In genomic region chr2:126909781-126910180, GRCh38 we compare ENCODE assay signal across 22 cellular contexts. TPM values are rescaled to one million over a fixed set of nuclear protein-coding genes. Genes with fewer than 3 reads are reported as not detected.
A peak's percentile ranks its signal among the peaks of the same experiment; 100 is the strongest.
DNase-seq lines count a peak whose midpoint lies in the region; ATAC-seq, FAIRE-seq and TF ChIP-seq lines count a peak whose summit lies in the region.
"Had no signal": no experiment of that assay in that cellular context is flagged by ENCODE, and none has a peak within 500 bp of the region (broad histone marks: within the 10 kb centered on the region; RNA-seq: fewer than 3 reads in every experiment).

No MANE protein-coding gene starts in this region.

- TF ChIP-seq CTCF in right atrium auricular region (IDR thresholded peaks at IDR 0.05) (no peak), bronchial epithelial cell (IDR thresholded peaks at IDR 0.05; ENCODE audit: insufficient read depth, low read length, severe bottlenecking) (no peak)

- H3K4me1 ChIP-seq in right atrium auricular region (no peaks in the 10 kb centered on the region), right cardiac atrium (ENCODE audit: control insufficient read depth, insufficient read depth, low read length) (no peaks in the 10 kb centered on the region)

- H3K27ac ChIP-seq in right atrium auricular region (no peak overlapping the region), right cardiac atrium (ENCODE audit: low read length) (no peak overlapping the region)

- H3K27me3 ChIP-seq in right atrium auricular region (no peaks in the 10 kb centered on the region), right cardiac atrium (ENCODE audit: control insufficient read depth, insufficient read depth) (no peaks in the 10 kb centered on the region), bronchial epithelial cell (ENCODE audit: control insufficient read depth, insufficient read depth, low read length) (no peaks in the 10 kb centered on the region)

- WGBS in right cardiac atrium, result 88% methylated on average over 3 of the region's 3 CpGs

- H3K4me3 ChIP-seq in right atrium auricular region (no peak overlapping the region), right cardiac atrium (ENCODE audit: low read length) (no peak overlapping the region), bronchial epithelial cell (ENCODE audit: low read depth, low read length) (no peak overlapping the region)

- ATAC-seq in right cardiac atrium, result no peak
- ATAC-seq: PC-3 had no signal

- FAIRE-seq in bronchial epithelial cell (lab: Jason Lieb, UNC), result peak; percentile 90
- FAIRE-seq in H54 (lab: Jason Lieb, UNC), result no peak

- intact Hi-C loops in right cardiac atrium (cut with DNase I), result no loop called here

- no peak for TF ChIP-seq POLR2A in H54 (IDR thresholded peaks at IDR 0.05; ENCODE audit: low read depth, low read length)

- H3K36me3 ChIP-seq in right atrium auricular region (no peaks in the 10 kb centered on the region), bronchial epithelial cell (ENCODE audit: control insufficient read depth, insufficient read depth, low read length) (no peaks in the 10 kb centered on the region)

- H3K9me3 ChIP-seq in right atrium auricular region (peaks cover 0 to 2% of the 10 kb centered on the region in 2 donors), right cardiac atrium (ENCODE audit: control insufficient read depth, low read length) (no peaks in the 10 kb centered on the region)

- DNase-seq in right atrium auricular region (ENCODE audit: low spot score) (peak; percentile 48), right cardiac atrium (no peak), bronchial epithelial cell (ENCODE audit: low read depth) (no peak), mesenteric fat pad (ENCODE audit: low spot score) (peak; percentile 68), H54 (ENCODE audit: insufficient read length, low spot score) (no peak), T1000 (lab: John Stamatoyannopoulos, UW) (no peak)
- no peak for DNase-seq in stimulated activated naive CD4-positive, alpha-beta T cell (lab: John Stamatoyannopoulos, UW)
- DNase-seq: ACHN, GDM1, GOT3, MM.1S, NCI-H1092, NCI-H1436 treated with DMSO at 0.1 percent for 48 hours, NCI-H2081, NCI-H510A treated with DMSO at 0.1 percent for 48 hours, NCI-H774, PC-3, RPMI8226, SIG-M5 had no signal

RNA-seq across cellular contexts. Expression of gene TEX51, which starts 11.1 kb away (rescaled TPM):
- total RNA-seq in right atrium auricular region (not detected), right cardiac atrium (not detected), bronchial epithelial cell (not detected in 2 replicates), mesenteric fat pad (not detected)
- polyA plus RNA-seq in right cardiac atrium, result not detected
- total RNA-seq: Daoy, LHCN-M2, PC-3 had no signal
- polyA plus RNA-seq: CD14-positive monocyte had no signal

Comparison
In these comparisons a context has a peak if more than half of its experiments do, and no peak if none do; other contexts are left out.
1. DNase-seq: peak in right atrium auricular region (single experiment) and mesenteric fat pad (single experiment); none in right cardiac atrium (0 of 3), bronchial epithelial cell (single experiment), H54 (single experiment), T1000 (single experiment) and stimulated activated naive CD4-positive, alpha-beta T cell (0 of 6).